Comparison of ENCODE assay signal across 19 cellular contexts in the genomic region with DNA sequence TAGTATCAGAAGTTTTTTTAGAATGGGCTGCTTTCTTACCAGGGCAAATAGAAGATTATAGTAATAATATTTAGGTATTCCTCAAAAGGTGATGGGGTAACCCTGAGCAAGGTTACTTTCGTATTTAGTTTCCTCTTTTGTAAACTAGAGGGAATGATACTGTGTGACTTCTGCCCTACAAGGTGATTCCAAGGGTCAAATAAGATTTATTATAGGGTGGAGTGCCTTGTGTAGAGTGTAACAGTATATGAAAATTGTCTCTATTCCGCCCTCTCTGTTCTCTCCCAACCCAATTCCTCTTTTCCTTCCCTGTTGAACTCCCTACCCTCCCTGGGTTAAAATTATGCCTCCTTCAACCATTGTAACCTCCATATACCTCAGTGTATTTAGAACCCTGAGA. TPM values are rescaled to one million over a fixed set of nuclear protein-coding genes. Genes with fewer than 3 reads are reported as not detected.
DNase-seq lines count a peak whose midpoint lies in the region; ATAC-seq and TF ChIP-seq lines count a peak whose summit lies in the region.
"Had no signal": no experiment of that assay in that cellular context is flagged by ENCODE, and none has a peak within 500 bp of the region (broad histone marks: within the 10 kb centered on the region; RNA-seq: fewer than 3 reads in every experiment).

No MANE protein-coding gene starts in this region.

- peak overlapping the region; percentile 51 for H3K27ac ChIP-seq in colonic mucosa
- peak overlapping the region in 3 of 4 donors; percentile 44 to 64 (median 64) for H3K27ac ChIP-seq in transverse colon
- H3K27ac ChIP-seq: GM23248 had no signal

- no peak overlapping the region for H3K9ac ChIP-seq in colonic mucosa (ENCODE audit: low read depth in 2 of 2, low read length in 2 of 2)
- H3K9ac ChIP-seq: GM23248 had no signal

- H3K36me3 ChIP-seq in colonic mucosa: no peaks in the 10 kb centered on the region
- H3K36me3 ChIP-seq in transverse colon: no peaks in the 10 kb centered on the region

- peaks cover 28% of the 10 kb centered on the region for H3K4me1 Mint-ChIP-seq in nephron progenitor cell

- H3K4me1 ChIP-seq in colonic mucosa (no peaks in the 10 kb centered on the region), transverse colon (peaks cover 2 to 46% (median 14%) of the 10 kb centered on the region in 4 donors)

- H3K27me3 Mint-ChIP-seq in nephron progenitor cell (ENCODE audit: low read depth, poor library complexity): peaks cover 4% of the 10 kb centered on the region

- H3K27ac Mint-ChIP-seq in nephron progenitor cell: peak overlapping the region; percentile 39
- H3K27ac Mint-ChIP-seq: CD4-positive, alpha-beta memory T cell had no signal

- H3K36me3 Mint-ChIP-seq in nephron progenitor cell (ENCODE audit: low read depth): peaks cover 36% of the 10 kb centered on the region

- TF ChIP-seq EP300 in transverse colon (IDR thresholded peaks at IDR 0.05; ENCODE audit: low read depth): no peak

- H3K9me3 ChIP-seq in colonic mucosa: no peaks in the 10 kb centered on the region
- H3K9me3 ChIP-seq in transverse colon: no peaks in the 10 kb centered on the region

- WGBS in transverse colon (ENCODE audit: low coverage in 1 of 2), 2 donors: 53 to 55% methylated on average over 2 of the region's 2 CpGs

- DNase-seq in colonic mucosa: peak; percentile 25
- no peak for DNase-seq in left colon
- no peak for DNase-seq in nephron progenitor cell
- no peak for DNase-seq in transverse colon
- no peak for DNase-seq in foreskin melanocyte
- DNase-seq in activated T-cell treated with anti-CD3 and anti-CD28 coated beads, Interleukin-2, amount 50 U/mL, for 1 hour: no peak
- DNase-seq: 8988T; C1 segment of cervical spinal cord; Calu3; CD4-positive, alpha-beta memory T cell; COR-L47; DMS79; EL; GDM1; GM23248; H7; HCEC 1CT had no signal

- TF ChIP-seq CTCF in colonic mucosa (IDR thresholded peaks at IDR 0.05): no peak
- TF ChIP-seq CTCF in nephron progenitor cell (IDR thresholded peaks at IDR 0.05): no peak
- no peak for TF ChIP-seq CTCF in transverse colon (IDR thresholded peaks at IDR 0.05)

- H3K27me3 ChIP-seq in colonic mucosa (no peaks in the 10 kb centered on the region), transverse colon (no peaks in the 10 kb centered on the region)

- H3K4me3 ChIP-seq in colonic mucosa (no peak overlapping the region), transverse colon (no peak overlapping the region)
- H3K4me3 ChIP-seq: GM12878, GM23248 had no signal

- no peaks in the 10 kb centered on the region for H3K9me3 Mint-ChIP-seq in nephron progenitor cell
- H3K9me3 Mint-ChIP-seq: CD4-positive, alpha-beta memory T cell had no signal

- in situ Hi-C loops in transverse colon (cut with MboI; ENCODE audit: low pct_ligation_motif_present in 1 of 4, low pct_unique_long_range_greater_than_20kb in 1 of 4, low sequenced_read_pairs in 3 of 4): no loop called here

- no peak overlapping the region for H3K4me3 Mint-ChIP-seq in nephron progenitor cell
- H3K4me3 Mint-ChIP-seq: CD4-positive, alpha-beta memory T cell had no signal

- intact Hi-C loops in colonic mucosa (cut with DNase I) (no loop called here), left colon (cut with DNase I, micrococcal nuclease) (no loop called here), transverse colon (cut with DNase I; ENCODE audit: low total_unique reads) (no loop called here)

- no peak for TF ChIP-seq POLR2A in transverse colon (IDR thresholded peaks at IDR 0.05)

- ATAC-seq in left colon: peak; percentile 90
- no peak for ATAC-seq in HG02852 (IDR thresholded peaks at IDR 0.05; ENCODE audit: unreplicated experiment)
- ATAC-seq: GM12878 had no signal

RNA-seq across cellular contexts. Expression of gene SLC35G1, which starts 5.3 kb away (rescaled TPM):
- total RNA-seq in colonic mucosa (10 to 100 TPM; 13.4 TPM), left colon (10 to 100 TPM; 18.8 TPM), transverse colon (10 to 100 TPM in 3 of 4 donors, 1 to 10 TPM in 1; 7.4 to 42.1 (median 28.9) TPM)
